32 cellular contexts compared by ENCODE assay signal in the genomic region with DNA sequence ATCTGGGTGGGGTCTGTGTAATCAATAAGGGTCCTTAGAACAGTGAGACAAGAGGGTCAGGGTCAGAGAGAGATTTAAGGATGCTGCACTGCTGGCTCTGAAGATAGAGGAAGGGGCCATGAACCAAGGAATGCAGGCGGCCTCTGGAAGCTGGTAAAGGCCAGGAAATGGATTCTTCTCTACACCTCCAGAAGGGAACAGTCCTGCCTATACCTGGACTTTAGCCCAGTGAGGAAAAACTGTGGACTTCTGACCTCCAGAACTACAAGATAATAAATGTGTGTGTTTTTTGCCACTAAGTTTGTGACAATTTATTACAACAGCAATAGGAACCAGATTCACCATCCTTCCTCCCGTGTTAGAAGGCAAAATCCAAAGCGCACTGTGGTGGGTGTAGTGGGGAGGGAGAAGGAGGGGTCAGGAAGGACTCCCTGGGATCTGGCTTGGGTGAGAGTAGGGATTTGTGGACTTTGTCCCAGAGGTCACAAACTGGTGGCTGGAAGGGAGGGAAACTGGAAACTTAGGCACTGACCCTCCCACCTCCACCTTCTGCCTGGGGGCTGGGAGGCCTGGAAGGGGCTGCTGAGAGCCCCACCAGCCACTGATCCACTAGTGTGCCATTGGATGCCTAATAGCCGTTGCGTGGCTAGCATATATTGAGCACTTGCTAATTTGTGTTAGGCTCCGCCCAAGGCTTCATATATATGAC. TPM values are rescaled to one million over a fixed set of nuclear protein-coding genes. Genes with fewer than 3 reads are reported as not detected.
"Had no signal": no experiment of that assay in that cellular context is flagged by ENCODE, and none has a peak within 500 bp of the region (broad histone marks: within the 10 kb centered on the region; RNA-seq: fewer than 3 reads in every experiment).

No MANE protein-coding gene starts in this region.

- FAIRE-seq: urothelium cell line had no signal

- H3K36me3 ChIP-seq: neutrophil, stomach, thoracic aorta, thyroid gland, tibial nerve, upper lobe of left lung, vagina had no signal

- H3K4me1 ChIP-seq: parathyroid adenoma, psoas muscle, thyroid gland, tibial nerve, upper lobe of left lung, vagina had no signal

- H3K9ac ChIP-seq: parathyroid adenoma had no signal

- H2AFZ ChIP-seq: parathyroid adenoma had no signal

- H3K27me3 ChIP-seq: thyroid gland, upper lobe of left lung, vagina had no signal

- DNase-seq: naive thymus-derived CD8-positive, alpha-beta T cell; nephron progenitor cell; nucleus accumbens; psoas muscle; stimulated activated CD4-positive, alpha-beta T cell treated with anti-CD3 and anti-CD28 coated beads, Interleukin-15, amount 100 ng/mL, for 24 hours; stimulated activated CD4-positive, alpha-beta T cell treated with anti-CD3 and anti-CD28 coated beads, Interleukin-2, amount 100 ng/mL, for 24 hours; stimulated activated CD4-positive, alpha-beta T cell treated with anti-CD3 and anti-CD28 coated beads, Interleukin-2, amount 100 ng/mL, for 48 hours; stimulated activated CD4-positive, alpha-beta T cell treated with anti-CD3 and anti-CD28 coated beads, Interleukin-4, amount 100 ng/mL, for 24 hours; stimulated activated naive B cell treated with anti-CD40 and anti-IgM and Interleukin-4, amounts not matched to agents 10 μg/mL and 1 μg/mL and 100 μg/mL, for 72 hours; stimulated activated naive CD4-positive, alpha-beta T cell treated with Interleukin-2 at 50 U/mL for 16 hours; stomach; thyroid gland; trophoblast cell; upper lobe of left lung had no signal

- H3K27ac ChIP-seq: neutrophil, parathyroid adenoma, psoas muscle, skin epidermis, stomach, thoracic aorta, thyroid gland, tibial nerve, upper lobe of left lung, vagina had no signal

- H3K79me2 ChIP-seq: parathyroid adenoma had no signal

- H3K9me3 ChIP-seq: neutrophil, psoas muscle, stomach, thoracic aorta, thyroid gland, upper lobe of left lung, vagina had no signal

- H3K4me3 ChIP-seq: psoas muscle, skin epidermis, stomach, thoracic aorta, thyroid gland, tibial nerve, upper lobe of left lung, vagina had no signal

- ATAC-seq: naive thymus-derived CD8-positive, alpha-beta T cell; natural killer cell treated with Interleukin-12 subunit alpha and Interleukin-12 subunit beta and Interleukin-15 and Interleukin-18, amount 100 ng/mL, for 72 hours; psoas muscle; right cardiac atrium; sciatic nerve; stimulated activated naive B cell treated with anti-CD40 and anti-IgM and Interleukin-4, amounts not matched to agents 10 μg/mL and 1 μg/mL and 100 μg/mL, for 72 hours had no signal

RNA-seq across cellular contexts. Expression of gene CELA2A, which starts 5.4 kb away (rescaled TPM):
- total RNA-seq: naive thymus-derived CD8-positive, alpha-beta T cell; natural killer cell treated with Interleukin-12 subunit alpha and Interleukin-12 subunit beta and Interleukin-15 and Interleukin-18, amount 100 ng/mL, for 72 hours; neural crest cell; omental fat pad; osteocyte; progenitor cell of endocrine pancreas; renal cortical epithelial cell; right cardiac atrium; subcutaneous adipose tissue; temporal lobe; thoracic aorta; thyroid gland; vagina had no signal
- polyA plus RNA-seq: naive thymus-derived CD8-positive, alpha-beta T cell; right cardiac atrium had no signal

RNA-seq across cellular contexts. Expression of gene CTRC, which starts 12.9 kb away (rescaled TPM):
- total RNA-seq: osteocyte, renal cortical epithelial cell, stomach, temporal lobe, ureter, vagina had no signal
- polyA plus RNA-seq: right cardiac atrium had no signal

RNA-seq across cellular contexts. Expression of gene CELA2B, which starts 24.7 kb away (rescaled TPM):
- total RNA-seq: naive thymus-derived CD8-positive, alpha-beta T cell; natural killer cell treated with Interleukin-12 subunit alpha and Interleukin-12 subunit beta and Interleukin-15 and Interleukin-18, amount 100 ng/mL, for 72 hours; neural crest cell; omental fat pad; osteocyte; progenitor cell of endocrine pancreas; renal cortical epithelial cell; right cardiac atrium; sciatic nerve; stomach; subcutaneous adipose tissue; temporal lobe; thoracic aorta; thyroid gland; tibial nerve; ureter; vagina had no signal
- polyA plus RNA-seq: naive thymus-derived CD8-positive, alpha-beta T cell; psoas muscle; right cardiac atrium; stomach had no signal
